In the genomic region with DNA sequence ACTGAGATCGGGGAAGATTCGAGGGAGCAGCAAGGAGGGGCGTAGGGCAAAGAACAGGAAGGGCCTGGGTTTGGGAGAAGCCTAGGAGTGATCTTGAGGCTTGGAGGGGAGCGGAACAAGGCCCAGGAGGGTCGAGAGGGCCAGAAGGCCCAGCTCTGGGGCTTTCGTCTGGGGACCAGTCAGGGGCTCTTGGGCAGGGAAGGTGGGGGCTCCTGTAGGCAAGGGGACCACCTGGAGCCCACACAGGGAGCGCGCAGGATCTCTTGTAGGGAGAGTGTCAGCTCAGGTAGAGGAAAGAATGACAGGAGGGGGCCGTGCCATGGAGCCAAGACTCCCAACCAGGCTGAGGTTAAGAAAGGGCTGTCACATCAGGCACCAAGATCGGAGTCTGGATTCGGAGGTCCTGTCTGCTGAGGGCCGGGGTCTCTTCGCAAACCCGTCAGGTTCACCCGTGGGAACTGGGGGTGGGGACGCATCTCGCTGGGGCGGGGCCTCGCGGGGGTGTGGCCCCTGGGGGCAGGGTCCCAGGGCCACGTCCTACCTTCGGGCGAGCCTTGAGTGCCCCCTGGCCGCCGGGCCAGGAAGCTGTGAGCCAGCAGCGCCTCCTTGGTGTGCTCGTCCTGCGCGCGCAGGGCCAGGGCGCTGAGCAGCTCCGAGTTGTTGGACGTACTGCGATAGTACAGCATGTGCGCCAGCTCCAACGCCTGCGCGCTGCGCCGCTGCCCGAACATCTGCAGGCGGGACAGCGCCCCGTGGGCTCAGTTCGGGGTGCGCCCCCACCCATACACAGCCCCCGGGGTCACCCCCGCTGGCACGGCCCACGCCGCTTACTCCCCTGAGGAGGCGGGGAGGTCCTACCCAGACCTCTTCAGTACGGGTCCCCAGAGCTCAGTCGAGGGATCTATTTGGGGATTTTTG, we compare ENCODE assay signal across 8 cellular contexts.
DNase-seq lines count a peak whose midpoint lies in the region; ATAC-seq lines count a peak whose summit lies in the region.

No MANE protein-coding gene starts in this region.

- DNase-seq in 8988T (peak; percentile 86), NCI-H2196 treated with DMSO at 0.1 percent for 48 hours (lab: John Stamatoyannopoulos, UW; ENCODE audit: unreplicated experiment) (peak; percentile 89), kidney tubule cell (ENCODE audit: low spot score) (peak; percentile 93)
- peak; percentile 81 to 88 for DNase-seq in central memory CD8-positive, alpha-beta T cell (ENCODE audit: low spot score in 2 of 2)
- peak; percentile 87 to 92 for DNase-seq in stimulated activated CD4-positive, alpha-beta T cell treated with anti-CD3 and anti-CD28 coated beads, Interleukin-15, amount 100 ng/mL, for 48 hours (ENCODE audit: low read depth in 2 of 2)

- peak overlapping the region; percentile 99 for H3K4me3 Mint-ChIP-seq in central memory CD8-positive, alpha-beta T cell

- peak overlapping the region; percentile 96 for H3K27ac Mint-ChIP-seq in central memory CD8-positive, alpha-beta T cell (ENCODE audit: low read depth)

- H3K27me3 Mint-ChIP-seq in central memory CD8-positive, alpha-beta T cell = no peaks in the 10 kb centered on the region

- peaks cover 37% of the 10 kb centered on the region for H3K36me3 Mint-ChIP-seq in central memory CD8-positive, alpha-beta T cell (ENCODE audit: insufficient read depth)

- no peaks in the 10 kb centered on the region for H3K9me3 Mint-ChIP-seq in central memory CD8-positive, alpha-beta T cell

- H3K4me1 Mint-ChIP-seq in central memory CD8-positive, alpha-beta T cell = peaks cover 53% of the 10 kb centered on the region

- ATAC-seq in GM18519 (IDR thresholded peaks at IDR 0.05; ENCODE audit: low FRiP score, unreplicated experiment) = peak; percentile 50
- peak; percentile 45 for ATAC-seq in HG03097 (IDR thresholded peaks at IDR 0.05; ENCODE audit: low FRiP score, unreplicated experiment)
- ATAC-seq in activated CD4-positive, CD25-positive, alpha-beta regulatory T cell treated with anti-CD3 and anti-CD28 coated beads, Interleukin-2, amount 50 U/mL, for 24 hours = peak; percentile 71 to 72
- ATAC-seq in central memory CD8-positive, alpha-beta T cell (replicated peaks; ENCODE audit: extremely low read depth, poor library complexity, severe bottlenecking) = peak; percentile 69

Comparison
In these comparisons a context has a peak if more than half of its experiments do, and no peak if none do; other contexts are left out.
1. Peak in every context shown above with its lines: DNase-seq and ATAC-seq.